10 cellular contexts compared by ENCODE assay signal in the genomic region with DNA sequence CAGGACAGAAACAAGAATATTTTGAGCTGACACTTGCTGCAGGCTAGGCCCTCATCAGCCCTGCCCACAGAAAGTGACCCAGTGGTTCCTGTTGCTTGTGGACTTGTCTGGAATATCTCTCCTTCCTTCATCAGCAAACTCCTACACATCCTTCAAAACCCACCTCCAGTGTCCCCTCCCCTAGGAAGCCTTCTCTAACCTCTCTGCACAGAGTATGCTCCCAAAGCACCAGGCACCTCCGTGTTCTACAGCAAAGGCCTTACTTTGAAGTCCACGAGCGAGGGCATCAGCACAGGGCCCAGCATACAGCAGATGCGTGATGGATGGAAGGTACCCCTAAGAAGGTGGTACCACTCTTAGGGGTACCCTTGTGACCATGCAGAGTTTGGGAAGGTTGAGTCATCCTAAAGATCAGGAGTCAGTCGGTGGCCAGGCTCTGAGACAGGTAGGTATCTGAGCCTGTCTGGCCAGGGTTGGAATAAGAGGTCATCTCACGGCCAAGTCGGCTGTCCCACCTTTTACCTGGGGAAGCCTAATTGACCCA. TPM values are rescaled to one million over a fixed set of nuclear protein-coding genes. Genes with fewer than 3 reads are reported as not detected.
DNase-seq lines count a peak whose midpoint lies in the region; ATAC-seq, FAIRE-seq and TF ChIP-seq lines count a peak whose summit lies in the region.
"Had no signal": no experiment of that assay in that cellular context is flagged by ENCODE, and none has a peak within 500 bp of the region (broad histone marks: within the 10 kb centered on the region; RNA-seq: fewer than 3 reads in every experiment).

No MANE protein-coding gene starts in this region.

- POLR2A ChIA-PET in HepG2 (lab: Yijun Ruan, JAX), result interaction anchor here (0.9 kb wide), 1 partner anchor 62 kb away, joined by 3 read pairs; no protein-coding TSS in a partner anchor

- peak overlapping the region; percentile 61 for H3K4me3 Mint-ChIP-seq in activated T-cell treated with anti-CD3 and anti-CD28 coated beads, Interleukin-2, amount 50 U/mL, for 4 hours

- no peaks in the 10 kb centered on the region for H3K79me2 ChIP-seq in HepG2 (ENCODE audit: insufficient read depth, low read length)

- FAIRE-seq in HepG2 (lab: Jason Lieb, UNC), result no peak

- no peaks in the 10 kb centered on the region for H4K20me1 ChIP-seq in HepG2 (ENCODE audit: insufficient read depth, low read length)

- intact Hi-C loops in HepG2 (cut with micrococcal nuclease; ENCODE audit: unreplicated experiment), result no loop called here

- H3K4me1 ChIP-seq in HepG2 (ENCODE audit: insufficient read depth, low read length) (peaks cover 76% of the 10 kb centered on the region), thoracic aorta (ENCODE audit: control insufficient read depth in 1 of 2, low read depth in 2 of 2) (peaks cover 26 to 58% of the 10 kb centered on the region in 2 donors)

- H3K27me3 Mint-ChIP-seq in activated T-cell treated with anti-CD3 and anti-CD28 coated beads, Interleukin-2, amount 50 U/mL, for 4 hours (ENCODE audit: low read depth), result no peaks in the 10 kb centered on the region

- H3K9me3 ChIP-seq in HepG2 (ENCODE audit: low read length) (no peaks in the 10 kb centered on the region), thoracic aorta (no peaks in the 10 kb centered on the region)
- H3K9me3 ChIP-seq: SJSA1, transverse colon had no signal

- in situ Hi-C loops in HepG2 (cut with HindIII; ENCODE audit: extremely low pct_ligation_motif_present, low pct_unique_long_range_greater_than_20kb), result no loop called here

- TF ChIP-seq EP300 in HepG2 (IDR thresholded peaks at IDR 0.05; ENCODE audit: low read depth in 2 of 2, low read length in 2 of 2), result no peak
- TF ChIP-seq EP300 in HepG2 (CRISPR knock-in tag; IDR thresholded peaks at IDR 0.05; ENCODE audit: borderline replicate concordance), result no peak

- CTCF ChIA-PET in HepG2 (lab: Yijun Ruan, JAX; ENCODE audit: low intra/inter-chr PET ratio, low total read pairs), result no interaction called here

- no peak overlapping the region for H3K4me3 ChIP-seq in HepG2 (replicated peaks in 1 of 3; ENCODE audit: insufficient read depth in 1 of 3, low read depth in 2 of 3, low read length in 3 of 3)
- no peak overlapping the region for H3K4me3 ChIP-seq in thoracic aorta
- H3K4me3 ChIP-seq: SJSA1 had no signal

- no peak overlapping the region for H3K9ac ChIP-seq in HepG2 (ENCODE audit: insufficient read depth, low read depth, low read length)

- no peak for TF ChIP-seq CTCF in HepG2 (CRISPR knock-in tag; IDR thresholded peaks at IDR 0.05)
- TF ChIP-seq CTCF in thoracic aorta (IDR thresholded peaks at IDR 0.05), result no peak

- TF ChIP-seq POLR2A in HepG2 (IDR thresholded peaks at IDR 0.05; ENCODE audit: insufficient read depth in 1 of 2, low read depth in 2 of 2, low read length in 2 of 2), result no peak

- no peak overlapping the region for H3K27ac ChIP-seq in HepG2 (ENCODE audit: extremely low read length, insufficient read depth, low read length)
- H3K27ac ChIP-seq in thoracic aorta, result peak overlapping the region; percentile 17 to 40
- H3K27ac ChIP-seq: SJSA1 had no signal

- WGBS in HepG2 (ENCODE audit: low lambda C conversion rate), result 74% methylated on average over 7 of the region's 7 CpGs

- ATAC-seq in activated T-cell treated with anti-CD3 and anti-CD28 coated beads, Interleukin-2, amount 50 U/mL, for 4 hours, result no peak
- ATAC-seq in HepG2 (no peak), thoracic aorta (ENCODE audit: insufficient number of reproducible peaks, low FRiP score, low read depth) (no peak)

- no peaks in the 10 kb centered on the region for H3K36me3 ChIP-seq in HepG2 (replicated peaks in 1 of 2; ENCODE audit: control insufficient read depth in 1 of 2, insufficient read depth in 2 of 2, low read length in 2 of 2)
- H3K36me3 ChIP-seq in thoracic aorta, result no peaks in the 10 kb centered on the region
- H3K36me3 ChIP-seq: SJSA1, transverse colon had no signal

- no peak for TF ChIP-seq RAD21 in HepG2 (CRISPR knock-in tag; IDR thresholded peaks at IDR 0.05)

- no TSS peak for BruUV-seq in HepG2 (replicated peaks; lab: Mats Ljungman, UMichigan)

- peak; percentile 25 for DNase-seq in activated T-cell treated with anti-CD3 and anti-CD28 coated beads, Interleukin-2, amount 50 U/mL, for 1 hour
- DNase-seq in activated T-cell treated with anti-CD3 and anti-CD28 coated beads for 4 hours (no peak), HepG2 (ENCODE audit: low spot score) (no peak), thoracic aorta (ENCODE audit: low spot score) (no peak), NCI-H2196 treated with DMSO at 0.1 percent for 48 hours (lab: John Stamatoyannopoulos, UW; ENCODE audit: unreplicated experiment) (no peak), cerebellar cortex (ENCODE audit: low spot score) (no peak), NCI-H526 (lab: John Stamatoyannopoulos, UW) (no peak)
- DNase-seq in activated T-cell treated with anti-CD3 and anti-CD28 coated beads, Interleukin-2, amount 50 U/mL, for 4 hours, result peak; percentile 4
- DNase-seq: transverse colon had no signal

- H2AFZ ChIP-seq in HepG2 (ENCODE audit: low read length), result no peak overlapping the region

- H3K4me1 Mint-ChIP-seq in activated T-cell treated with anti-CD3 and anti-CD28 coated beads, Interleukin-2, amount 50 U/mL, for 4 hours (ENCODE audit: low read depth), result peaks cover 81% of the 10 kb centered on the region

- H3K9me3 Mint-ChIP-seq in activated T-cell treated with anti-CD3 and anti-CD28 coated beads, Interleukin-2, amount 50 U/mL, for 4 hours, result no peaks in the 10 kb centered on the region

- H3K4me2 ChIP-seq in HepG2 (ENCODE audit: low read depth, low read length), result no peak overlapping the region

- H3K36me3 Mint-ChIP-seq in activated T-cell treated with anti-CD3 and anti-CD28 coated beads, Interleukin-2, amount 50 U/mL, for 4 hours (ENCODE audit: insufficient read depth), result no peaks in the 10 kb centered on the region

- H3K27me3 ChIP-seq in HepG2 (ENCODE audit: control insufficient read depth in 1 of 2, insufficient read depth in 2 of 2, low read length in 2 of 2) (peaks cover 1 to 27% of the 10 kb centered on the region in 2 experiments), thoracic aorta (replicated peaks; ENCODE audit: insufficient read depth) (no peaks in the 10 kb centered on the region)
- H3K27me3 ChIP-seq: SJSA1 had no signal

RNA-seq across cellular contexts. Expression of a gene that starts 2.0 kb away (rescaled TPM):
- total RNA-seq in activated T-cell treated with anti-CD3 and anti-CD28 coated beads, Interleukin-2, amount 50 U/mL, for 4 hours, result 1 to 10 TPM; 4.6 to 8.9 (median 6.9) TPM
- total RNA-seq in HepG2 (2016; rRNA removed; fragmentation: Illumina TruSeq; extraction: Trizol) (0.91 and 2.1 TPM in 2 replicates), thoracic aorta (10 to 100 TPM; 26.4 to 43.2 TPM)
- 0.71 TPM in 2 replicates for total RNA-seq in HepG2 (2016; cell fraction: cytosol; rRNA removed; fragmentation: Illumina TruSeq; extraction: Trizol; ENCODE audit: low read depth)
- total RNA-seq in HepG2 (2016; cell fraction: insoluble cytoplasmic fraction; rRNA removed; fragmentation: Illumina TruSeq; extraction: Trizol), result 1.1 and 2.8 TPM in 2 replicates
- 1.1 and 1.3 TPM in 2 replicates for total RNA-seq in HepG2 (2016; cell fraction: membrane; rRNA removed; fragmentation: Illumina TruSeq; extraction: Trizol)
- 0.41 and 1.0 TPM in 2 replicates for total RNA-seq in HepG2 (2016; cell fraction: nucleus; rRNA removed; fragmentation: Illumina TruSeq; extraction: Trizol)
- 2.7 and 2.8 TPM in 2 replicates for polyA plus RNA-seq in HepG2 (2011; rRNA removed)
- 2.3 and 3.2 TPM in 2 replicates for polyA plus RNA-seq in HepG2 (2011; cell fraction: cytosol; rRNA removed)
- 2.6 and 2.8 TPM in 2 replicates for polyA plus RNA-seq in HepG2 (2011; cell fraction: nucleus; rRNA removed)
- 0.34 and 1.0 TPM in 2 replicates for polyA plus RNA-seq in HepG2 (2012)
- 0.34 and 0.49 TPM in 2 replicates for polyA plus RNA-seq in HepG2 (2016; cell fraction: cytosol; fragmentation: Illumina TruSeq; extraction: Trizol; ENCODE audit: low read depth)
- 1.2 TPM in 2 replicates for polyA plus RNA-seq in HepG2 (2016; cell fraction: insoluble cytoplasmic fraction; fragmentation: Illumina TruSeq; extraction: Trizol; ENCODE audit: low read depth)
- 0.51 and 0.64 TPM in 2 replicates for polyA plus RNA-seq in HepG2 (2016; cell fraction: membrane; fragmentation: Illumina TruSeq; extraction: Trizol; ENCODE audit: low read depth)
- 1.7 and 2.5 TPM in 2 replicates for polyA plus RNA-seq in HepG2 (2016; cell fraction: nucleus; fragmentation: Illumina TruSeq; extraction: Trizol; ENCODE audit: insufficient read depth, low read depth)
- polyA minus RNA-seq in HepG2 (2011; rRNA and poly(A)+ RNA removed; ENCODE audit: low replicate concordance), result 2.1 and 2.5 TPM in 2 replicates
- 0.69 and 1.1 TPM in 2 replicates for polyA minus RNA-seq in HepG2 (2011; cell fraction: cytosol; rRNA and poly(A)+ RNA removed)
- 0.87 and 1.0 TPM in 2 replicates for polyA minus RNA-seq in HepG2 (2011; cell fraction: nucleus; rRNA and poly(A)+ RNA removed)

RNA-seq across cellular contexts. Expression of a gene that starts 8.0 kb away (rescaled TPM):
- 1 to 10 TPM; 1.7 to 6.7 (median 6.5) TPM for total RNA-seq in activated T-cell treated with anti-CD3 and anti-CD28 coated beads, Interleukin-2, amount 50 U/mL, for 4 hours
- total RNA-seq in HepG2 (2016; rRNA removed; fragmentation: Illumina TruSeq; extraction: Trizol), result not detected in 2 replicates
- total RNA-seq in HepG2 (2016; cell fraction: cytosol; rRNA removed; fragmentation: Illumina TruSeq; extraction: Trizol; ENCODE audit: low read depth), result not detected in 2 replicates
- total RNA-seq in HepG2 (2016; cell fraction: insoluble cytoplasmic fraction; rRNA removed; fragmentation: Illumina TruSeq; extraction: Trizol), result not detected in 2 replicates
- total RNA-seq in HepG2 (2016; cell fraction: membrane; rRNA removed; fragmentation: Illumina TruSeq; extraction: Trizol), result not detected in 2 replicates
- total RNA-seq in HepG2 (2016; cell fraction: nucleus; rRNA removed; fragmentation: Illumina TruSeq; extraction: Trizol), result not detected in 2 replicates
- 0.01 TPM in 1 of 2 replicates, not detected in the other for polyA plus RNA-seq in HepG2 (2011; rRNA removed)
- 0.03 TPM in 1 of 2 replicates, not detected in the other for polyA plus RNA-seq in HepG2 (2011; cell fraction: cytosol; rRNA removed)
- polyA plus RNA-seq in HepG2 (2011; cell fraction: nucleus; rRNA removed), result 0.06 TPM in 1 of 2 replicates, not detected in the other
- polyA plus RNA-seq in HepG2 (2012), result 0.27 and 0.35 TPM in 2 replicates
- not detected in 2 replicates for polyA plus RNA-seq in HepG2 (2016; cell fraction: cytosol; fragmentation: Illumina TruSeq; extraction: Trizol; ENCODE audit: low read depth)
- polyA plus RNA-seq in HepG2 (2016; cell fraction: insoluble cytoplasmic fraction; fragmentation: Illumina TruSeq; extraction: Trizol; ENCODE audit: low read depth), result not detected in 2 replicates
- polyA plus RNA-seq in HepG2 (2016; cell fraction: membrane; fragmentation: Illumina TruSeq; extraction: Trizol; ENCODE audit: low read depth), result not detected in 2 replicates
- not detected in 2 replicates for polyA plus RNA-seq in HepG2 (2016; cell fraction: nucleus; fragmentation: Illumina TruSeq; extraction: Trizol; ENCODE audit: insufficient read depth, low read depth)
- polyA minus RNA-seq in HepG2 (2011; rRNA and poly(A)+ RNA removed; ENCODE audit: low replicate concordance), result 0.12 TPM in 1 of 2 replicates, not detected in the other
- polyA minus RNA-seq in HepG2 (2011; cell fraction: cytosol; rRNA and poly(A)+ RNA removed), result not detected in 2 replicates
- not detected in 2 replicates for polyA minus RNA-seq in HepG2 (2011; cell fraction: nucleus; rRNA and poly(A)+ RNA removed)
- total RNA-seq in thoracic aorta, result under 1 TPM in 1 of 2 donors, not detected in 1; 0.27 TPM
- total RNA-seq: SJSA1 had no signal

RNA-seq across cellular contexts. Expression of a gene that starts 48.1 kb away (rescaled TPM):
- 1 to 10 TPM; 1.1 to 2.6 (median 1.6) TPM for total RNA-seq in activated T-cell treated with anti-CD3 and anti-CD28 coated beads, Interleukin-2, amount 50 U/mL, for 4 hours
- 52.7 and 55.5 TPM in 2 replicates for total RNA-seq in HepG2 (2016; rRNA removed; fragmentation: Illumina TruSeq; extraction: Trizol)
- total RNA-seq in HepG2 (2016; cell fraction: cytosol; rRNA removed; fragmentation: Illumina TruSeq; extraction: Trizol; ENCODE audit: low read depth), result 23.8 and 26.8 TPM in 2 replicates
- 51.4 and 51.5 TPM in 2 replicates for total RNA-seq in HepG2 (2016; cell fraction: insoluble cytoplasmic fraction; rRNA removed; fragmentation: Illumina TruSeq; extraction: Trizol)
- 58.5 and 70.1 TPM in 2 replicates for total RNA-seq in HepG2 (2016; cell fraction: membrane; rRNA removed; fragmentation: Illumina TruSeq; extraction: Trizol)
- total RNA-seq in HepG2 (2016; cell fraction: nucleus; rRNA removed; fragmentation: Illumina TruSeq; extraction: Trizol), result 32.8 and 34.6 TPM in 2 replicates
- polyA plus RNA-seq in HepG2 (2011; rRNA removed), result 70.0 and 92.5 TPM in 2 replicates
- polyA plus RNA-seq in HepG2 (2011; cell fraction: cytosol; rRNA removed), result 59.9 and 66.8 TPM in 2 replicates
- polyA plus RNA-seq in HepG2 (2011; cell fraction: nucleus; rRNA removed), result 136 and 138 TPM in 2 replicates
- 41.9 and 45.8 TPM in 2 replicates for polyA plus RNA-seq in HepG2 (2012)
- 31.1 and 35.0 TPM in 2 replicates for polyA plus RNA-seq in HepG2 (2016; cell fraction: cytosol; fragmentation: Illumina TruSeq; extraction: Trizol; ENCODE audit: low read depth)
- 59.2 and 63.5 TPM in 2 replicates for polyA plus RNA-seq in HepG2 (2016; cell fraction: insoluble cytoplasmic fraction; fragmentation: Illumina TruSeq; extraction: Trizol; ENCODE audit: low read depth)
- polyA plus RNA-seq in HepG2 (2016; cell fraction: membrane; fragmentation: Illumina TruSeq; extraction: Trizol; ENCODE audit: low read depth), result 57.7 and 60.6 TPM in 2 replicates
- polyA plus RNA-seq in HepG2 (2016; cell fraction: nucleus; fragmentation: Illumina TruSeq; extraction: Trizol; ENCODE audit: insufficient read depth, low read depth), result 72.2 and 73.9 TPM in 2 replicates
- 45.3 and 104 TPM in 2 replicates for polyA minus RNA-seq in HepG2 (2011; rRNA and poly(A)+ RNA removed; ENCODE audit: low replicate concordance)
- 28.8 and 30.7 TPM in 2 replicates for polyA minus RNA-seq in HepG2 (2011; cell fraction: cytosol; rRNA and poly(A)+ RNA removed)
- 20.1 and 26.6 TPM in 2 replicates for polyA minus RNA-seq in HepG2 (2011; cell fraction: nucleus; rRNA and poly(A)+ RNA removed)
- 10 to 100 TPM; 43.2 to 70.1 TPM for total RNA-seq in thoracic aorta

Comparison
In these comparisons a context has a peak if more than half of its experiments do, and no peak if none do; other contexts are left out.
1. DNase-seq: peak in activated T-cell treated with anti-CD3 and anti-CD28 coated beads, Interleukin-2, amount 50 U/mL, for 1 hour (single experiment) and activated T-cell treated with anti-CD3 and anti-CD28 coated beads, Interleukin-2, amount 50 U/mL, for 4 hours (single experiment); none in activated T-cell treated with anti-CD3 and anti-CD28 coated beads for 4 hours (single experiment), HepG2 (single experiment), thoracic aorta (single experiment), NCI-H2196 treated with DMSO at 0.1 percent for 48 hours (single experiment), cerebellar cortex (single experiment) and NCI-H526 (0 of 2).
2. RNA of a gene that starts 48.1 kb away (total RNA-seq): 43.2 to 70.1 TPM in thoracic aorta and 23.8 to 70.1 TPM in HepG2; 1.1 to 2.6 TPM in activated T-cell treated with anti-CD3 and anti-CD28 coated beads, Interleukin-2, amount 50 U/mL, for 4 hours; every median in the first group is over 4 times any median in the second.